ENCODE assay signal across 18 cellular contexts in genomic region chrX:40035726-40036125, GRCh38.
"Had no signal": no experiment of that assay in that cellular context is flagged by ENCODE, and none has a peak within 500 bp of the region (broad histone marks: within the 10 kb centered on the region; RNA-seq: fewer than 3 reads in every experiment).

No MANE protein-coding gene starts in this region.

- H3K27me3 ChIP-seq: heart left ventricle, neutrophil, sigmoid colon had no signal

- ATAC-seq: esophagus mucosa; heart left ventricle; naive thymus-derived CD8-positive, alpha-beta T cell; stimulated activated naive B cell treated with anti-CD40 and anti-IgM and Interleukin-4, amounts not matched to agents 10 μg/mL and 1 μg/mL and 100 μg/mL, for 72 hours; stimulated activated naive CD8-positive, alpha-beta T cell treated with anti-CD3 and anti-CD28 coated beads, Interleukin-15, amount 100 ng/mL, for 72 hours had no signal

- H3K9me3 ChIP-seq: neutrophil, sigmoid colon, thoracic aorta had no signal

- H3K4me1 ChIP-seq: left ventricle myocardium inferior, sigmoid colon had no signal

- H3K36me3 ChIP-seq: heart left ventricle, left ventricle myocardium inferior, neutrophil, sigmoid colon, thoracic aorta had no signal

- H3K4me3 ChIP-seq: heart left ventricle, left ventricle myocardium inferior, lung, sigmoid colon, skin epidermis, thoracic aorta had no signal

- H3K27ac ChIP-seq: heart left ventricle, left ventricle myocardium inferior, neutrophil, sigmoid colon, skin epidermis, thoracic aorta had no signal

- DNase-seq: effector memory CD4-positive, alpha-beta T cell; heart left ventricle; hippocampal formation; left ventricle myocardium inferior; mesendoderm; naive thymus-derived CD8-positive, alpha-beta T cell; posterior cingulate gyrus; sigmoid colon; stimulated activated CD4-positive, alpha-beta T cell treated with anti-CD3 and anti-CD28 coated beads, Interleukin-2, amount 100 ng/mL, for 24 hours; stimulated activated CD4-positive, alpha-beta T cell treated with anti-CD3 and anti-CD28 coated beads, Interleukin-4, amount 100 ng/mL, for 4 hours; stimulated activated naive B cell treated with anti-CD40 and anti-IgM and Interleukin-4, amounts not matched to agents 10 μg/mL and 1 μg/mL and 100 μg/mL, for 72 hours; stimulated activated naive CD8-positive, alpha-beta T cell treated with anti-CD3 and anti-CD28 coated beads, Interleukin-15, amount 100 ng/mL, for 72 hours; trophoblast cell had no signal
